In genomic region chr22:30202531-30203006, GRCh38 we compare ENCODE assay signal across 13 cellular contexts. TPM values are rescaled to one million over a fixed set of nuclear protein-coding genes. Genes with fewer than 3 reads are reported as not detected.
A peak's percentile ranks its signal among the peaks of the same experiment; 100 is the strongest.
DNase-seq lines count a peak whose midpoint lies in the region; ATAC-seq and TF ChIP-seq lines count a peak whose summit lies in the region.
"Had no signal": no experiment of that assay in that cellular context is flagged by ENCODE, and none has a peak within 500 bp of the region (broad histone marks: within the 10 kb centered on the region; RNA-seq: fewer than 3 reads in every experiment).

No MANE protein-coding gene starts in this region.

- H3F3A ChIP-seq in PC-9 (ENCODE audit: insufficient read depth, low read depth) = peaks cover 80% of the 10 kb centered on the region

- H3K4me1 ChIP-seq in PC-9 (replicated peaks; ENCODE audit: insufficient read depth) = peaks cover 78% of the 10 kb centered on the region
- peaks cover 40 to 45% of the 10 kb centered on the region in 2 experiments for H3K4me1 ChIP-seq in neutrophil (ENCODE audit: control insufficient read depth in 1 of 2, insufficient read depth in 1 of 2, low read depth in 1 of 2, low read length in 1 of 2)

- H3K36me3 ChIP-seq in PC-9 (ENCODE audit: low read depth) = no peaks in the 10 kb centered on the region
- no peaks in the 10 kb centered on the region for H3K36me3 ChIP-seq in neutrophil

- DNase-seq in AG04450 (ENCODE audit: low read depth, low spot score) (no peak), PC-9 (peak; percentile 61 to 78), fibroblast of peridontal ligament (ENCODE audit: extremely low read depth) (peak; percentile 85), NCI-H1436 (lab: John Stamatoyannopoulos, UW) (no peak), NCI-H1417 (lab: John Stamatoyannopoulos, UW) (no peak)
- DNase-seq: activated CD4-positive, alpha-beta T cell treated with anti-CD3 and anti-CD28 coated beads for 48 hours; anterior cingulate cortex; CD4-positive, alpha-beta T cell; OCI-M1; trophoblast cell had no signal

- CTCF ChIA-PET in AG04450 (lab: Charles Lee) = interaction anchor here (1.2 kb wide), 1 partner anchor 94 kb away, joined by 7 read pairs; no protein-coding TSS in a partner anchor
- CTCF ChIA-PET in PC-9 (lab: Charles Lee) = interaction anchor here (0.6 kb wide), 1 partner anchor 57 kb away, joined by 3 read pairs; no protein-coding TSS in a partner anchor

- H3K4me2 ChIP-seq in PC-9 = peak overlapping the region; percentile 43

- TSS peak; percentile 74 for BruUV-seq in PC-9 (replicated peaks; lab: Mats Ljungman, UMichigan)

- H3K9me3 ChIP-seq in AG04450 (ENCODE audit: control insufficient read depth, insufficient read depth, low read length) (peaks cover 12% of the 10 kb centered on the region), PC-9 (ENCODE audit: insufficient read depth, low read depth) (0 out of 2 replicates have a peak, but pooled peaks cover 5% of the 10 kb centered on the region), neutrophil (no peaks in the 10 kb centered on the region)

- POLR2A ChIA-PET in AG04450 (lab: Yijun Ruan, JAX) (no interaction called here), PC-9 (lab: Charles Lee; ENCODE audit: unreplicated experiment) (interaction anchor here (0.5 to 0.7 kb wide), 8 partner anchors 10 to 404 kb away, joined by 3 to 13 read pairs (median 5); no protein-coding TSS in a partner anchor)

- H3K27me3 ChIP-seq in AG04450 (ENCODE audit: control insufficient read depth, insufficient read depth, low read length) (no peaks in the 10 kb centered on the region), PC-9 (ENCODE audit: insufficient read depth, low read depth) (no peaks in the 10 kb centered on the region), neutrophil (no peaks in the 10 kb centered on the region)

- H2AFZ ChIP-seq in PC-9 = no peak overlapping the region; the same call in 1 of the 2 replicates

- intact Hi-C loops in PC-9 (cut with micrococcal nuclease; ENCODE audit: unreplicated experiment) = no loop called here

- no peak for TF ChIP-seq CTCF in AG04450 (IDR thresholded peaks at IDR 0.05; ENCODE audit: low read depth, low read length)
- TF ChIP-seq CTCF in PC-9 (conservative IDR thresholded peaks at IDR 0.05) = no peak
- no peak for TF ChIP-seq CTCF in neutrophil (IDR thresholded peaks at IDR 0.05)

- H3K27ac ChIP-seq in AG04450 (ENCODE audit: low read depth, low read length) (peak overlapping the region; percentile 85), PC-9 (peak overlapping the region; percentile 98), neutrophil (peak overlapping the region; percentile 23)

- no peaks in the 10 kb centered on the region for H3K79me2 ChIP-seq in PC-9 (ENCODE audit: low read depth)

- H3K9me2 ChIP-seq in PC-9 (ENCODE audit: insufficient read depth) = no peaks in the 10 kb centered on the region

- H3K4me3 ChIP-seq in AG04450 (ENCODE audit: low read depth, low read length) = no peak overlapping the region
- peak overlapping the region; percentile 4; the same call in 1 of the 2 replicates for H3K4me3 ChIP-seq in PC-9
- H3K4me3 ChIP-seq in neutrophil (ENCODE audit: low read depth in 1 of 2, low read length in 1 of 2) = no peak overlapping the region

- H4K20me1 ChIP-seq in PC-9 (ENCODE audit: insufficient read depth) = no peaks in the 10 kb centered on the region

- ATAC-seq in HG03571 (IDR thresholded peaks at IDR 0.05; ENCODE audit: unreplicated experiment) = no peak
- ATAC-seq in GM21576 (IDR thresholded peaks at IDR 0.05; ENCODE audit: unreplicated experiment) = no peak

RNA-seq across cellular contexts. Expression of gene LIF, which starts 44.0 kb away (rescaled TPM):
- 53.9 and 121 TPM in 2 replicates for polyA plus RNA-seq in AG04450 (2011; rRNA removed)
- polyA minus RNA-seq in AG04450 (2011; rRNA and poly(A)+ RNA removed) = 165 and 320 TPM in 2 replicates
- total RNA-seq in PC-9 (2021) = 17.2 and 17.4 TPM in 2 replicates

Comparison
In these comparisons a context has a peak if more than half of its experiments do, and no peak if none do; other contexts are left out.
1. DNase-seq: peak in PC-9 (2 of 2) and fibroblast of peridontal ligament (single experiment); none in AG04450 (single experiment), NCI-H1436 (single experiment) and NCI-H1417 (0 of 3).
2. H3K27ac ChIP-seq: peak in every context shown above with its lines; median percentile 98 in PC-9; 85 in AG04450; 23 in neutrophil.